ENCODE assay signal across 20 cellular contexts in genomic region chr1:7519181-7519860, GRCh38.
DNase-seq lines count a peak whose midpoint lies in the region; ATAC-seq, FAIRE-seq and TF ChIP-seq lines count a peak whose summit lies in the region.
"Had no signal": no experiment of that assay in that cellular context is flagged by ENCODE, and none has a peak within 500 bp of the region (broad histone marks: within the 10 kb centered on the region; RNA-seq: fewer than 3 reads in every experiment).

No MANE protein-coding gene starts in this region.

- no peak overlapping the region for H3K4me3 ChIP-seq in HEK293 (ENCODE audit: low read depth, low read length)
- no peak overlapping the region for H3K4me3 ChIP-seq in H1 (ENCODE audit: extremely low read depth in 1 of 4, insufficient read depth in 2 of 4, low read depth in 3 of 4, low read length in 4 of 4)
- no peak overlapping the region for H3K4me3 ChIP-seq in osteoblast (ENCODE audit: insufficient read depth, low read length)
- H3K4me3 ChIP-seq: HAP-1, Peyer's patch had no signal

- no peak overlapping the region for H3K23ac ChIP-seq in H1 (ENCODE audit: insufficient read length)

- H4K5ac ChIP-seq in H1 (ENCODE audit: insufficient read length, low read depth, low read length): no peak overlapping the region

- H3K27ac ChIP-seq in HEK293 (ENCODE audit: extremely low read depth, low read depth, low read length): no peak overlapping the region
- H3K27ac ChIP-seq in H1 (ENCODE audit: low read depth, low read length): no peak overlapping the region
- H3K27ac ChIP-seq in osteoblast (ENCODE audit: low read depth, low read length): no peak overlapping the region
- H3K27ac ChIP-seq: 22Rv1, HL-60, Peyer's patch had no signal

- H3K27me3 ChIP-seq in H1 (replicated peaks in 1 of 4; ENCODE audit: control insufficient read depth in 3 of 4, extremely low read depth in 1 of 4, insufficient read depth in 3 of 4, low read length in 3 of 4) (no peaks in the 10 kb centered on the region), osteoblast (ENCODE audit: insufficient read depth, low read length) (peaks cover 3% of the 10 kb centered on the region)
- H3K27me3 ChIP-seq: Peyer's patch had no signal

- POLR2A ChIA-PET in HEK293 (lab: Yijun Ruan, JAX) (interaction anchor here (0.6 kb wide), 1 partner anchor 251 kb away, joined by 3 read pairs; no protein-coding TSS in a partner anchor), H1 (lab: Charles Lee; ENCODE audit: partially characterized antibody) (interaction anchor here (0.9 kb wide), 1 partner anchor 8 kb away, joined by 3 read pairs; no protein-coding TSS in a partner anchor)

- H3K79me1 ChIP-seq in H1 (ENCODE audit: low read depth, low read length): no peaks in the 10 kb centered on the region

- TF ChIP-seq CTCF in HEK293 (tag by site-specific recombination; IDR thresholded peaks at IDR 0.05): no peak
- no peak for TF ChIP-seq CTCF in H1 (IDR thresholded peaks at IDR 0.05; ENCODE audit: control extremely low read depth in 1 of 3, insufficient read depth in 1 of 3, low read depth in 1 of 3, low read length in 3 of 3)
- no peak for TF ChIP-seq CTCF in osteoblast (IDR thresholded peaks at IDR 0.05; ENCODE audit: extremely low read depth, low read depth, low read length)

- H3K79me2 ChIP-seq in H1 (ENCODE audit: control insufficient read depth in 1 of 2, insufficient read depth in 2 of 2, low read length in 2 of 2): no peaks in the 10 kb centered on the region
- no peaks in the 10 kb centered on the region for H3K79me2 ChIP-seq in osteoblast (ENCODE audit: insufficient read depth, low read length)

- H2BK15ac ChIP-seq in H1 (ENCODE audit: low read length): no peak overlapping the region

- no peak overlapping the region for H3K9ac ChIP-seq in H1 (replicated peaks in 1 of 4; ENCODE audit: extremely low read depth in 1 of 4, low read depth in 3 of 4, low read length in 3 of 4)

- no peaks in the 10 kb centered on the region for H3K23me2 ChIP-seq in H1 (ENCODE audit: low read depth, low read length)

- H4K8ac ChIP-seq in H1 (ENCODE audit: extremely low read depth, insufficient read depth, low read length): peak overlapping the region; percentile 29; the same call in 1 of the 2 replicates

- no peak overlapping the region for H2BK5ac ChIP-seq in H1 (ENCODE audit: low read depth, low read length)

- no peak overlapping the region for H3K56ac ChIP-seq in H1 (replicated peaks; ENCODE audit: insufficient read length, low read depth, low read length)

- H3K4ac ChIP-seq in H1 (replicated peaks; ENCODE audit: insufficient read length, low read depth, low read length): no peak overlapping the region

- H2BK120ac ChIP-seq in H1 (replicated peaks; ENCODE audit: low read depth, low read length): no peak overlapping the region

- CTCF ChIA-PET in HEK293 (lab: Yijun Ruan, JAX): interaction anchor here (0.5 kb wide), 1 partner anchor 1274 kb away, joined by 5 read pairs; no protein-coding TSS in a partner anchor
- CTCF ChIA-PET in H1 (lab: Charles Lee; ENCODE audit: partially characterized antibody): interaction anchor here (1.4 to 2.0 kb wide), 3 partner anchors 8 to 21 kb away, joined by 3 to 7 read pairs (median 4); no protein-coding TSS in a partner anchor

- H2BK20ac ChIP-seq in H1 (ENCODE audit: low read length): no peak overlapping the region

- H4K20me1 ChIP-seq in H1 (replicated peaks in 1 of 2; ENCODE audit: control insufficient read depth in 1 of 2, insufficient read depth in 2 of 2, low read length in 2 of 2) (no peaks in the 10 kb centered on the region), osteoblast (ENCODE audit: insufficient read depth, low read length) (no peaks in the 10 kb centered on the region)

- no peak for TF ChIP-seq RAD21 in H1 (IDR thresholded peaks at IDR 0.05 in 1 of 2, conservative IDR thresholded peaks at IDR 0.05 in 1 of 2; ENCODE audit: low read depth in 2 of 2, low read length in 2 of 2)

- H3K18ac ChIP-seq in H1 (ENCODE audit: extremely low read depth, low read length): no peak overlapping the region

- no peak overlapping the region for H4K91ac ChIP-seq in H1 (replicated peaks; ENCODE audit: insufficient read length, low read length)

- no peak overlapping the region for H2AFZ ChIP-seq in H1 (ENCODE audit: low read length)
- H2AFZ ChIP-seq in osteoblast (ENCODE audit: low read length): no peak overlapping the region

- FAIRE-seq in H1 (lab: Jason Lieb, UNC): no peak
- FAIRE-seq: G401.6 had no signal

- TF ChIP-seq EP300 in H1 (IDR thresholded peaks at IDR 0.05; ENCODE audit: borderline replicate concordance in 1 of 2, low read depth in 2 of 2, low read length in 2 of 2): no peak

- no peak overlapping the region for H2BK12ac ChIP-seq in H1 (ENCODE audit: low read depth, low read length)

- 96% methylated on average over 6 of the region's 8 CpGs; no CpG with 5 or more reads in 1 of the 2 experiments for WGBS in H1 (ENCODE audit: extremely low coverage in 1 of 2, insufficient coverage in 1 of 2, insufficient read length in 1 of 2, insufficient replicate concordance in 2 of 2, low coverage in 1 of 2, low lambda C conversion rate in 2 of 2, missing lambda C conversion rate in 1 of 2), 2 experiments

- H3K36me3 ChIP-seq in HEK293 (ENCODE audit: control insufficient read depth in 2 of 2, insufficient read depth in 1 of 2, low read length in 2 of 2): no peaks in the 10 kb centered on the region
- no peaks in the 10 kb centered on the region for H3K36me3 ChIP-seq in H1 (ENCODE audit: control insufficient read depth in 2 of 4, insufficient read depth in 4 of 4, low read length in 3 of 4)
- no peaks in the 10 kb centered on the region for H3K36me3 ChIP-seq in osteoblast (ENCODE audit: insufficient read depth, low read length)
- H3K36me3 ChIP-seq: HAP-1, Peyer's patch had no signal

- H3K4me2 ChIP-seq in H1 (ENCODE audit: insufficient read depth in 1 of 2, low read depth in 2 of 2, low read length in 2 of 2) (no peak overlapping the region), osteoblast (ENCODE audit: insufficient read depth, low read length) (no peak overlapping the region)

- no peak for ATAC-seq in GM21381 (IDR thresholded peaks at IDR 0.05; ENCODE audit: unreplicated experiment)
- ATAC-seq: Right ventricle myocardium inferior had no signal

- DNase-seq in NCI-H2171 treated with DMSO at 0.1 percent for 48 hours (lab: John Stamatoyannopoulos, UW) (peak; percentile 19), NCI-H2171 (lab: John Stamatoyannopoulos, UW) (no peak), H1 (ENCODE audit: low read depth in 1 of 2, low spot score in 2 of 2) (no peak), osteoblast (ENCODE audit: insufficient read length, low spot score, missing footprints) (peak; percentile 65), T-helper 1 cell (no peak)
- DNase-seq in stimulated activated CD4-positive, alpha-beta T cell treated with anti-CD3 and anti-CD28 coated beads, Interleukin-1b, Interleukin-23, amount 100 ng/mL, for 48 hours: no peak
- DNase-seq: DND-41, Karpas-422, NCI-H1417 treated with DMSO at 0.1 percent for 48 hours, NCI-H187 treated with DMSO at 0.1 percent for 48 hours, NCI-H446, NCI-H526 treated with DMSO at 0.1 percent for 48 hours, Peyer's patch had no signal

- no peak for TF ChIP-seq POLR2A in H1 (IDR thresholded peaks at IDR 0.05; ENCODE audit: control extremely low read depth in 1 of 2, low read depth in 2 of 2, low read length in 2 of 2)

- no peak overlapping the region for H3K14ac ChIP-seq in H1 (ENCODE audit: insufficient read length)

- H3K9me3 ChIP-seq in HEK293 (ENCODE audit: control insufficient read depth, insufficient read depth, low read depth, low read length) (no peaks in the 10 kb centered on the region), H1 (ENCODE audit: insufficient read depth in 2 of 2, low read depth in 1 of 2, low read length in 1 of 2) (no peaks in the 10 kb centered on the region), osteoblast (ENCODE audit: low read depth, low read length) (no peaks in the 10 kb centered on the region)
- H3K9me3 ChIP-seq: HAP-1, Peyer's patch had no signal

- no peak overlapping the region for H2AK5ac ChIP-seq in H1 (ENCODE audit: low read depth, low read length)

- no peaks in the 10 kb centered on the region for H3K4me1 ChIP-seq in HEK293 (ENCODE audit: control insufficient read depth, insufficient read depth, low read length)
- H3K4me1 ChIP-seq in H1 (replicated peaks in 1 of 4; ENCODE audit: control insufficient read depth in 3 of 4, insufficient read depth in 4 of 4, low read length in 3 of 4): no peaks in the 10 kb centered on the region
- no peaks in the 10 kb centered on the region for H3K4me1 ChIP-seq in osteoblast (ENCODE audit: insufficient read depth, low read length)
- H3K4me1 ChIP-seq: HAP-1, Peyer's patch had no signal

TF ChIP-seq in HEK293, 187 proteins besides CTCF, POLR2A, EP300 and RAD21 (continues in another document):
- TF ChIP-seq ZNF157 (tag by site-specific recombination; IDR thresholded peaks at IDR 0.05): no peak
- TF ChIP-seq SCRT1 (tag by site-specific recombination; IDR thresholded peaks at IDR 0.05; ENCODE audit: borderline replicate concordance): 0 out of 2 replicates have a peak, but pooled peaks have one; percentile 27
- TF ChIP-seq SCRT2 (tag by site-specific recombination; IDR thresholded peaks at IDR 0.05): peak; percentile 81
- no peak for TF ChIP-seq SALL2 (tag by site-specific recombination; IDR thresholded peaks at IDR 0.05; ENCODE audit: borderline replicate concordance)

TF ChIP-seq in H1, 55 proteins besides CTCF, POLR2A, EP300 and RAD21:
- TF ChIP-seq NANOG (IDR thresholded peaks at IDR 0.05; ENCODE audit: insufficient read depth, low read depth, low read length, poor library complexity, severe bottlenecking) (no peak), BCL11A (IDR thresholded peaks at IDR 0.05; ENCODE audit: low read depth in 2 of 2, low read length in 2 of 2) (no peak), SP4 (IDR thresholded peaks at IDR 0.05; ENCODE audit: low read length) (no peak), BACH1 (IDR thresholded peaks at IDR 0.05; ENCODE audit: low read length) (no peak), GTF2F1 (IDR thresholded peaks at IDR 0.05; ENCODE audit: borderline replicate concordance, low read depth, low read length) (no peak), SUZ12 (IDR thresholded peaks at IDR 0.05; ENCODE audit: low read length) (no peak), CREB1 (IDR thresholded peaks at IDR 0.05) (no peak), E2F6 (IDR thresholded peaks at IDR 0.05) (no peak), HDAC6 (IDR thresholded peaks at IDR 0.05; ENCODE audit: low read depth, low read length) (no peak)

Comparison
In these comparisons a context has a peak if more than half of its experiments do, and no peak if none do; other contexts are left out.
1. DNase-seq: peak in NCI-H2171 treated with DMSO at 0.1 percent for 48 hours (single experiment) and osteoblast (single experiment); none in NCI-H2171 (single experiment), H1 (0 of 2), stimulated activated CD4-positive, alpha-beta T cell treated with anti-CD3 and anti-CD28 coated beads, Interleukin-1b, Interleukin-23, amount 100 ng/mL, for 48 hours (single experiment) and T-helper 1 cell (0 of 5).